In the genomic region with DNA sequence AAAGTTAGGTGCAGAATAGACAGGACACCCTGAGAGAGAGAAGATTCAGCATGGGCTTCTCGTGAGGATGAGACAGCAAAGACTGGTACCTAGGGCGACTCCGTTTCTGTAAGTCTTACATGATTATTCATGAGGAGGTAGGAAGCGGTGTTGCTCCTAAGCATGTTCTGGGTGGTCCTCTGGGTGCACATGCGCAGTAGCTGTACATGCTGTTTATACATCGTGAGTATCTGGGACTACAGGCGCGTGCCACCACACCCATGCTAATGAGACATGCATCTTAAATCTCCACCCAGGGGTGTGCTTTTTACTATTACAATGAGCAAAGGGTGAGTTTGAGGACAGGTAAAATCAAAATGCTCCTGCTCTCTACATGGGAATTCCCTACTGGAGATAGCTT, we compare ENCODE assay signal across 1 cellular context.
TF ChIP-seq lines count a peak whose summit lies in the region.

No MANE protein-coding gene starts in this region.

TF ChIP-seq in K562, 482 proteins besides CTCF, POLR2A, EP300 and RAD21:
- TF ChIP-seq, protein P1, sequence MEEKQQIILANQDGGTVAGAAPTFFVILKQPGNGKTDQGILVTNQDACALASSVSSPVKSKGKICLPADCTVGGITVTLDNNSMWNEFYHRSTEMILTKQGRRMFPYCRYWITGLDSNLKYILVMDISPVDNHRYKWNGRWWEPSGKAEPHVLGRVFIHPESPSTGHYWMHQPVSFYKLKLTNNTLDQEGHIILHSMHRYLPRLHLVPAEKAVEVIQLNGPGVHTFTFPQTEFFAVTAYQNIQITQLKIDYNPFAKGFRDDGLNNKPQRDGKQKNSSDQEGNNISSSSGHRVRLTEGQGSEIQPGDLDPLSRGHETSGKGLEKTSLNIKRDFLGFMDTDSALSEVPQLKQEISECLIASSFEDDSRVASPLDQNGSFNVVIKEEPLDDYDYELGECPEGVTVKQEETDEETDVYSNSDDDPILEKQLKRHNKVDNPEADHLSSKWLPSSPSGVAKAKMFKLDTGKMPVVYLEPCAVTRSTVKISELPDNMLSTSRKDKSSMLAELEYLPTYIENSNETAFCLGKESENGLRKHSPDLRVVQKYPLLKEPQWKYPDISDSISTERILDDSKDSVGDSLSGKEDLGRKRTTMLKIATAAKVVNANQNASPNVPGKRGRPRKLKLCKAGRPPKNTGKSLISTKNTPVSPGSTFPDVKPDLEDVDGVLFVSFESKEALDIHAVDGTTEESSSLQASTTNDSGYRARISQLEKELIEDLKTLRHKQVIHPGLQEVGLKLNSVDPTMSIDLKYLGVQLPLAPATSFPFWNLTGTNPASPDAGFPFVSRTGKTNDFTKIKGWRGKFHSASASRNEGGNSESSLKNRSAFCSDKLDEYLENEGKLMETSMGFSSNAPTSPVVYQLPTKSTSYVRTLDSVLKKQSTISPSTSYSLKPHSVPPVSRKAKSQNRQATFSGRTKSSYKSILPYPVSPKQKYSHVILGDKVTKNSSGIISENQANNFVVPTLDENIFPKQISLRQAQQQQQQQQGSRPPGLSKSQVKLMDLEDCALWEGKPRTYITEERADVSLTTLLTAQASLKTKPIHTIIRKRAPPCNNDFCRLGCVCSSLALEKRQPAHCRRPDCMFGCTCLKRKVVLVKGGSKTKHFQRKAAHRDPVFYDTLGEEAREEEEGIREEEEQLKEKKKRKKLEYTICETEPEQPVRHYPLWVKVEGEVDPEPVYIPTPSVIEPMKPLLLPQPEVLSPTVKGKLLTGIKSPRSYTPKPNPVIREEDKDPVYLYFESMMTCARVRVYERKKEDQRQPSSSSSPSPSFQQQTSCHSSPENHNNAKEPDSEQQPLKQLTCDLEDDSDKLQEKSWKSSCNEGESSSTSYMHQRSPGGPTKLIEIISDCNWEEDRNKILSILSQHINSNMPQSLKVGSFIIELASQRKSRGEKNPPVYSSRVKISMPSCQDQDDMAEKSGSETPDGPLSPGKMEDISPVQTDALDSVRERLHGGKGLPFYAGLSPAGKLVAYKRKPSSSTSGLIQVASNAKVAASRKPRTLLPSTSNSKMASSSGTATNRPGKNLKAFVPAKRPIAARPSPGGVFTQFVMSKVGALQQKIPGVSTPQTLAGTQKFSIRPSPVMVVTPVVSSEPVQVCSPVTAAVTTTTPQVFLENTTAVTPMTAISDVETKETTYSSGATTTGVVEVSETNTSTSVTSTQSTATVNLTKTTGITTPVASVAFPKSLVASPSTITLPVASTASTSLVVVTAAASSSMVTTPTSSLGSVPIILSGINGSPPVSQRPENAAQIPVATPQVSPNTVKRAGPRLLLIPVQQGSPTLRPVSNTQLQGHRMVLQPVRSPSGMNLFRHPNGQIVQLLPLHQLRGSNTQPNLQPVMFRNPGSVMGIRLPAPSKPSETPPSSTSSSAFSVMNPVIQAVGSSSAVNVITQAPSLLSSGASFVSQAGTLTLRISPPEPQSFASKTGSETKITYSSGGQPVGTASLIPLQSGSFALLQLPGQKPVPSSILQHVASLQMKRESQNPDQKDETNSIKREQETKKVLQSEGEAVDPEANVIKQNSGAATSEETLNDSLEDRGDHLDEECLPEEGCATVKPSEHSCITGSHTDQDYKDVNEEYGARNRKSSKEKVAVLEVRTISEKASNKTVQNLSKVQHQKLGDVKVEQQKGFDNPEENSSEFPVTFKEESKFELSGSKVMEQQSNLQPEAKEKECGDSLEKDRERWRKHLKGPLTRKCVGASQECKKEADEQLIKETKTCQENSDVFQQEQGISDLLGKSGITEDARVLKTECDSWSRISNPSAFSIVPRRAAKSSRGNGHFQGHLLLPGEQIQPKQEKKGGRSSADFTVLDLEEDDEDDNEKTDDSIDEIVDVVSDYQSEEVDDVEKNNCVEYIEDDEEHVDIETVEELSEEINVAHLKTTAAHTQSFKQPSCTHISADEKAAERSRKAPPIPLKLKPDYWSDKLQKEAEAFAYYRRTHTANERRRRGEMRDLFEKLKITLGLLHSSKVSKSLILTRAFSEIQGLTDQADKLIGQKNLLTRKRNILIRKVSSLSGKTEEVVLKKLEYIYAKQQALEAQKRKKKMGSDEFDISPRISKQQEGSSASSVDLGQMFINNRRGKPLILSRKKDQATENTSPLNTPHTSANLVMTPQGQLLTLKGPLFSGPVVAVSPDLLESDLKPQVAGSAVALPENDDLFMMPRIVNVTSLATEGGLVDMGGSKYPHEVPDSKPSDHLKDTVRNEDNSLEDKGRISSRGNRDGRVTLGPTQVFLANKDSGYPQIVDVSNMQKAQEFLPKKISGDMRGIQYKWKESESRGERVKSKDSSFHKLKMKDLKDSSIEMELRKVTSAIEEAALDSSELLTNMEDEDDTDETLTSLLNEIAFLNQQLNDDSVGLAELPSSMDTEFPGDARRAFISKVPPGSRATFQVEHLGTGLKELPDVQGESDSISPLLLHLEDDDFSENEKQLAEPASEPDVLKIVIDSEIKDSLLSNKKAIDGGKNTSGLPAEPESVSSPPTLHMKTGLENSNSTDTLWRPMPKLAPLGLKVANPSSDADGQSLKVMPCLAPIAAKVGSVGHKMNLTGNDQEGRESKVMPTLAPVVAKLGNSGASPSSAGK (IDR thresholded peaks at IDR 0.05) = peak; percentile 42
- TF ChIP-seq, protein P2, sequence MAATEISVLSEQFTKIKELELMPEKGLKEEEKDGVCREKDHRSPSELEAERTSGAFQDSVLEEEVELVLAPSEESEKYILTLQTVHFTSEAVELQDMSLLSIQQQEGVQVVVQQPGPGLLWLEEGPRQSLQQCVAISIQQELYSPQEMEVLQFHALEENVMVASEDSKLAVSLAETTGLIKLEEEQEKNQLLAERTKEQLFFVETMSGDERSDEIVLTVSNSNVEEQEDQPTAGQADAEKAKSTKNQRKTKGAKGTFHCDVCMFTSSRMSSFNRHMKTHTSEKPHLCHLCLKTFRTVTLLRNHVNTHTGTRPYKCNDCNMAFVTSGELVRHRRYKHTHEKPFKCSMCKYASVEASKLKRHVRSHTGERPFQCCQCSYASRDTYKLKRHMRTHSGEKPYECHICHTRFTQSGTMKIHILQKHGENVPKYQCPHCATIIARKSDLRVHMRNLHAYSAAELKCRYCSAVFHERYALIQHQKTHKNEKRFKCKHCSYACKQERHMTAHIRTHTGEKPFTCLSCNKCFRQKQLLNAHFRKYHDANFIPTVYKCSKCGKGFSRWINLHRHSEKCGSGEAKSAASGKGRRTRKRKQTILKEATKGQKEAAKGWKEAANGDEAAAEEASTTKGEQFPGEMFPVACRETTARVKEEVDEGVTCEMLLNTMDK (IDR thresholded peaks at IDR 0.05; ENCODE audit: borderline replicate concordance, insufficient read depth, low read depth, low read length, poor library complexity, severe bottlenecking) = no peak
- peak; percentile 41; the same call in 1 of the 2 replicates for TF ChIP-seq C11orf30 (IDR thresholded peaks at IDR 0.05; ENCODE audit: low read depth)
- TF ChIP-seq SMAD4 (CRISPR knock-in tag; conservative IDR thresholded peaks at IDR 0.05) = no peak
- TF ChIP-seq PTRF (tag; IDR thresholded peaks at IDR 0.05) = no peak
- no peak for TF ChIP-seq JUNB (CRISPR knock-in tag; conservative IDR thresholded peaks at IDR 0.05)
- TF ChIP-seq MAFF (IDR thresholded peaks at IDR 0.05; ENCODE audit: low read length) = peak; percentile 12; the same call in 1 of the 2 replicates
- TF ChIP-seq SP1 (CRISPR knock-in tag; IDR thresholded peaks at IDR 0.05) = no peak
- TF ChIP-seq RFX1 (IDR thresholded peaks at IDR 0.05) = peak; percentile 4; the same call in 1 of the 2 replicates
- TF ChIP-seq ZFP36 (IDR thresholded peaks at IDR 0.05; ENCODE audit: low read depth, low read length, partially characterized antibody) = no peak
- no peak for TF ChIP-seq SIRT6 (IDR thresholded peaks at IDR 0.05; ENCODE audit: low read depth, low read length)
- TF ChIP-seq CEBPG (CRISPR knock-in tag; IDR thresholded peaks at IDR 0.05) = no peak
- no peak for TF ChIP-seq CEBPG (tag; conservative IDR thresholded peaks at IDR 0.05 in 1 of 2, IDR thresholded peaks at IDR 0.05 in 1 of 2)
- no peak for TF ChIP-seq OTX1 (CRISPR knock-in tag; IDR thresholded peaks at IDR 0.05)
- TF ChIP-seq NRF1 (conservative IDR thresholded peaks at IDR 0.05 in 1 of 2, IDR thresholded peaks at IDR 0.05 in 1 of 2) = peak; percentile 91 to 93
- TF ChIP-seq L3MBTL2 (IDR thresholded peaks at IDR 0.05) = peak; percentile 37; the same call in 1 of the 2 replicates
- no peak for TF ChIP-seq TCF3 (CRISPR knock-in tag; IDR thresholded peaks at IDR 0.05)
- no peak for TF ChIP-seq JUN (IDR thresholded peaks at IDR 0.05; ENCODE audit: borderline replicate concordance, low read depth, low read length)
- no peak for TF ChIP-seq JUN (CRISPR knock-in tag; IDR thresholded peaks at IDR 0.05; ENCODE audit: borderline replicate concordance)
- no peak for TF ChIP-seq CBFB (CRISPR knock-in tag; IDR thresholded peaks at IDR 0.05)
- TF ChIP-seq SUPT5H (IDR thresholded peaks at IDR 0.05) = no peak
- TF ChIP-seq, protein P3, sequence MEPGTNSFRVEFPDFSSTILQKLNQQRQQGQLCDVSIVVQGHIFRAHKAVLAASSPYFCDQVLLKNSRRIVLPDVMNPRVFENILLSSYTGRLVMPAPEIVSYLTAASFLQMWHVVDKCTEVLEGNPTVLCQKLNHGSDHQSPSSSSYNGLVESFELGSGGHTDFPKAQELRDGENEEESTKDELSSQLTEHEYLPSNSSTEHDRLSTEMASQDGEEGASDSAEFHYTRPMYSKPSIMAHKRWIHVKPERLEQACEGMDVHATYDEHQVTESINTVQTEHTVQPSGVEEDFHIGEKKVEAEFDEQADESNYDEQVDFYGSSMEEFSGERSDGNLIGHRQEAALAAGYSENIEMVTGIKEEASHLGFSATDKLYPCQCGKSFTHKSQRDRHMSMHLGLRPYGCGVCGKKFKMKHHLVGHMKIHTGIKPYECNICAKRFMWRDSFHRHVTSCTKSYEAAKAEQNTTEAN (CRISPR knock-in tag; IDR thresholded peaks at IDR 0.05) = no peak
- peak; percentile 21; the same call in 1 of the 2 replicates for TF ChIP-seq CTBP1 (IDR thresholded peaks at IDR 0.05; ENCODE audit: borderline replicate concordance)
- TF ChIP-seq, protein P4, sequence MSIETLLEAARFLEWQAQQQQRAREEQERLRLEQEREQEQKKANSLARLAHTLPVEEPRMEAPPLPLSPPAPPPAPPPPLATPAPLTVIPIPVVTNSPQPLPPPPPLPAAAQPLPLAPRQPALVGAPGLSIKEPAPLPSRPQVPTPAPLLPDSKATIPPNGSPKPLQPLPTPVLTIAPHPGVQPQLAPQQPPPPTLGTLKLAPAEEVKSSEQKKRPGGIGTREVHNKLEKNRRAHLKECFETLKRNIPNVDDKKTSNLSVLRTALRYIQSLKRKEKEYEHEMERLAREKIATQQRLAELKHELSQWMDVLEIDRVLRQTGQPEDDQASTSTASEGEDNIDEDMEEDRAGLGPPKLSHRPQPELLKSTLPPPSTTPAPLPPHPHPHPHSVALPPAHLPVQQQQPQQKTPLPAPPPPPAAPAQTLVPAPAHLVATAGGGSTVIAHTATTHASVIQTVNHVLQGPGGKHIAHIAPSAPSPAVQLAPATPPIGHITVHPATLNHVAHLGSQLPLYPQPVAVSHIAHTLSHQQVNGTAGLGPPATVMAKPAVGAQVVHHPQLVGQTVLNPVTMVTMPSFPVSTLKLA (conservative IDR thresholded peaks at IDR 0.05) = peak in 1 of 2 experiments; percentile 46; a peak in 1 of 4 replicates
- no peak for TF ChIP-seq HDAC3 (IDR thresholded peaks at IDR 0.05; ENCODE audit: borderline replicate concordance, partially characterized antibody)
- no peak for TF ChIP-seq ZKSCAN1 (IDR thresholded peaks at IDR 0.05; ENCODE audit: low read depth, low read length)
- TF ChIP-seq FOXK2 (conservative IDR thresholded peaks at IDR 0.05 in 1 of 2, IDR thresholded peaks at IDR 0.05 in 1 of 2; ENCODE audit: low read depth in 2 of 2) = peak; percentile 80 to 83
- TF ChIP-seq MEIS2 (IDR thresholded peaks at IDR 0.05; ENCODE audit: partially characterized antibody) = peak; percentile 30
- TF ChIP-seq, protein P5, sequence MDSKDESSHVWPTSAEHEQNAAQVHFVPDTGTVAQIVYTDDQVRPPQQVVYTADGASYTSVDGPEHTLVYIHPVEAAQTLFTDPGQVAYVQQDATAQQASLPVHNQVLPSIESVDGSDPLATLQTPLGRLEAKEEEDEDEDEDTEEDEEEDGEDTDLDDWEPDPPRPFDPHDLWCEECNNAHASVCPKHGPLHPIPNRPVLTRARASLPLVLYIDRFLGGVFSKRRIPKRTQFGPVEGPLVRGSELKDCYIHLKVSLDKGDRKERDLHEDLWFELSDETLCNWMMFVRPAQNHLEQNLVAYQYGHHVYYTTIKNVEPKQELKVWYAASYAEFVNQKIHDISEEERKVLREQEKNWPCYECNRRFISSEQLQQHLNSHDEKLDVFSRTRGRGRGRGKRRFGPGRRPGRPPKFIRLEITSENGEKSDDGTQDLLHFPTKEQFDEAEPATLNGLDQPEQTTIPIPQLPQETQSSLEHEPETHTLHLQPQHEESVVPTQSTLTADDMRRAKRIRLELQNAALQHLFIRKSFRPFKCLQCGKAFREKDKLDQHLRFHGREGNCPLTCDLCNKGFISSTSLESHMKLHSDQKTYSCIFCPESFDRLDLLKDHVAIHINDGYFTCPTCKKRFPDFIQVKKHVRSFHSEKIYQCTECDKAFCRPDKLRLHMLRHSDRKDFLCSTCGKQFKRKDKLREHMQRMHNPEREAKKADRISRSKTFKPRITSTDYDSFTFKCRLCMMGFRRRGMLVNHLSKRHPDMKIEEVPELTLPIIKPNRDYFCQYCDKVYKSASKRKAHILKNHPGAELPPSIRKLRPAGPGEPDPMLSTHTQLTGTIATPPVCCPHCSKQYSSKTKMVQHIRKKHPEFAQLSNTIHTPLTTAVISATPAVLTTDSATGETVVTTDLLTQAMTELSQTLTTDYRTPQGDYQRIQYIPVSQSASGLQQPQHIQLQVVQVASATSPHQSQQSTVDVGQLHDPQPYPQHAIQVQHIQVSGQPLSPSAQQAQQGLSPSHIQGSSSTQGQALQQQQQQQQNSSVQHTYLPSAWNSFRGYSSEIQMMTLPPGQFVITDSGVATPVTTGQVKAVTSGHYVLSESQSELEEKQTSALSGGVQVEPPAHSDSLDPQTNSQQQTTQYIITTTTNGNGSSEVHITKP (IDR thresholded peaks at IDR 0.05; ENCODE audit: partially characterized antibody) = peak; percentile 17
- peak; percentile 74 for TF ChIP-seq BHLHE40 (IDR thresholded peaks at IDR 0.05; ENCODE audit: low read length)
- TF ChIP-seq, protein P6, sequence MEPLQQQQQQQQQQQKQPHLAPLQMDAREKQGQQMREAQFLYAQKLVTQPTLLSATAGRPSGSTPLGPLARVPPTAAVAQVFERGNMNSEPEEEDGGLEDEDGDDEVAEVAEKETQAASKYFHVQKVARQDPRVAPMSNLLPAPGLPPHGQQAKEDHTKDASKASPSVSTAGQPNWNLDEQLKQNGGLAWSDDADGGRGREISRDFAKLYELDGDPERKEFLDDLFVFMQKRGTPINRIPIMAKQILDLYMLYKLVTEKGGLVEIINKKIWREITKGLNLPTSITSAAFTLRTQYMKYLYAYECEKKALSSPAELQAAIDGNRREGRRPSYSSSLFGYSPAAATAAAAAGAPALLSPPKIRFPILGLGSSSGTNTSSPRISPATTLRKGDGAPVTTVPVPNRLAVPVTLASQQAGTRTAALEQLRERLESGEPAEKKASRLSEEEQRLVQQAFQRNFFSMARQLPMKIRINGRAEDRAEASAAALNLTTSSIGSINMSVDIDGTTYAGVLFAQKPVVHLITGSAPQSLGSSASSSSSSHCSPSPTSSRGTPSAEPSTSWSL (CRISPR knock-in tag; IDR thresholded peaks at IDR 0.05; ENCODE audit: borderline replicate concordance) = no peak
- no peak for TF ChIP-seq ZNF830 (CRISPR knock-in tag; IDR thresholded peaks at IDR 0.05)
